8 cellular contexts compared by ENCODE assay signal in the genomic region with DNA sequence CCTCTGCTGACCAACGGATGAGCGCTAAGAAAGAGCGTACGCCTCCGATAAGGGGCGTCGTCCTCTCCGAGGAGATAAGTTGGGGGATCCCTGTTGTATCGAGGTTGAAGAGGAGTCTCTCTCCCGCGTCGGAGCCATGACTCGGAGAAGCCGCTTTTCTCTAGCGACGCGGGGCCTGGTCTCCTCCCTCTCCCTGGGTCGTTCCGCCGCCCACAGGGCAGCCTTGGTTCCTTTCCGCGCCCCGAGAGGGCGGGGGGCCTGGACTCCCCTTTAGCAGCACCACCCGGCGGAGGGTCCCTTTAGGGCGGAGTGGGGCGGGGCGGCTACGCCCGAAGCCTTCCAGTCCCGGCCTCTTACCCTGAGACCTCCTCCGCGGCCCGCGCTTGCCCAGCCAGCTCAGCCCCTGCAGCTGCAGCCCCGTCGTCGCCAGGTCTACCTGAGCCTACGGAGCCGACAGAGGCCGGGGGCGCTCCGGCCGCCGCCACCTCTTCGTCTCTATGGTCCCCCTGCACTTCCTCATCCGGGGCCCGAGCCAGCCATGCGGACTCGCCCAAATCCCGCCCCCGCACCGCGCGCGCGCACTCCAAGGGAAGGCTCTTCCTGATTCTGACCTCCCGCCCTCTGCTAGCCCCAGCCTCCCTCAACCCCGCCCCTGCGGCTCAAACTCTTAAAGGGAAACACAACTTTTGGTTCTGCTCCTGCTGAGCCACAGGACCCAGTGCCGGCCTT. TPM values are rescaled to one million over a fixed set of nuclear protein-coding genes. Genes with fewer than 3 reads are reported as not detected.
A peak's percentile ranks its signal among the peaks of the same experiment; 100 is the strongest.
DNase-seq lines count a peak whose midpoint lies in the region; ATAC-seq, FAIRE-seq and TF ChIP-seq lines count a peak whose summit lies in the region.

A gene (minus strand): TSS at position 497 of the 729 bp plus-strand sequence. CDS start 11,272 bp downstream, outside the sequence.

- peaks cover 36% of the 10 kb centered on the region for H3K79me2 ChIP-seq in HepG2 (ENCODE audit: insufficient read depth, low read length)

- TF ChIP-seq POLR2A in HepG2 (IDR thresholded peaks at IDR 0.05; ENCODE audit: insufficient read depth in 1 of 2, low read depth in 2 of 2, low read length in 2 of 2): peak; percentile 85 to 89

- in situ Hi-C loops in HepG2 (cut with HindIII; ENCODE audit: extremely low pct_ligation_motif_present, low pct_unique_long_range_greater_than_20kb): loop anchor here (10.0 kb wide), 1 partner anchor 195 kb away; a partner anchor contains a TSS

- peak within 1 kb of the TSS; percentile 94 for H3K4me3 ChIP-seq in CD4-positive, CD25-positive, alpha-beta regulatory T cell (ENCODE audit: low read depth, low read length)
- H3K4me3 ChIP-seq in HepG2 (replicated peaks in 1 of 3; ENCODE audit: insufficient read depth in 1 of 3, low read depth in 2 of 3, low read length in 3 of 3): peak within 1 kb of the TSS; percentile 79 to 96 (median 89)

- ATAC-seq in CD4-positive, CD25-positive, alpha-beta regulatory T cell (ENCODE audit: low read depth in 2 of 2): peak; percentile 71 to 72
- ATAC-seq in GM19452 (IDR thresholded peaks at IDR 0.05; ENCODE audit: unreplicated experiment) (peak; percentile 60), HepG2 (peak; percentile 83)

- H2AFZ ChIP-seq in HepG2 (ENCODE audit: low read length): peak within 1 kb of the TSS; percentile 81

- no peaks in the 10 kb centered on the region for H3K9me3 ChIP-seq in CD4-positive, CD25-positive, alpha-beta regulatory T cell (ENCODE audit: control insufficient read depth in 2 of 2, low read length in 2 of 2)
- no peaks in the 10 kb centered on the region for H3K9me3 ChIP-seq in HepG2 (ENCODE audit: low read length)

- peak within 1 kb of the TSS; percentile 95 to 98 (median 98) for H3K4me3 Mint-ChIP-seq in CD4-positive, CD25-positive, alpha-beta regulatory T cell
- peak within 1 kb of the TSS; percentile 80 for H3K4me3 Mint-ChIP-seq in activated CD4-positive, alpha-beta memory T cell treated with anti-CD3 and anti-CD28 coated beads for 36 hours

- no peaks in the 10 kb centered on the region for H3K9me3 Mint-ChIP-seq in CD4-positive, CD25-positive, alpha-beta regulatory T cell
- no peaks in the 10 kb centered on the region for H3K9me3 Mint-ChIP-seq in activated CD4-positive, alpha-beta memory T cell treated with anti-CD3 and anti-CD28 coated beads for 36 hours

- peak within 1 kb of the TSS; percentile 98 for H3K9ac ChIP-seq in HepG2 (ENCODE audit: insufficient read depth, low read depth, low read length)

- FAIRE-seq in HepG2 (lab: Jason Lieb, UNC): peak; percentile 67

- H3K36me3 Mint-ChIP-seq in CD4-positive, CD25-positive, alpha-beta regulatory T cell: peaks cover 4% of the 10 kb centered on the region
- H3K36me3 Mint-ChIP-seq in activated CD4-positive, alpha-beta memory T cell treated with anti-CD3 and anti-CD28 coated beads for 36 hours: peaks cover 10% of the 10 kb centered on the region

- TF ChIP-seq EP300 in HepG2 (IDR thresholded peaks at IDR 0.05; ENCODE audit: low read depth in 2 of 2, low read length in 2 of 2): peak; percentile 31 to 92; a peak in 3 of 4 replicates
- TF ChIP-seq EP300 in HepG2 (CRISPR knock-in tag; IDR thresholded peaks at IDR 0.05; ENCODE audit: borderline replicate concordance): peak; percentile 44

- H3K4me2 ChIP-seq in HepG2 (ENCODE audit: low read depth, low read length): peak within 1 kb of the TSS; percentile 95

- intact Hi-C loops in activated CD4-positive, alpha-beta memory T cell treated with anti-CD3 and anti-CD28 coated beads for 36 hours (cut with micrococcal nuclease): loop anchor here (1.0 to 5.0 kb wide), 5 partner anchors 72 to 728 kb away; a partner anchor contains a TSS
- intact Hi-C loops in HepG2 (cut with micrococcal nuclease; ENCODE audit: unreplicated experiment): loop anchor here (5.0 kb wide), 1 partner anchor 87 kb away; a partner anchor contains a TSS

- H3K27me3 Mint-ChIP-seq in CD4-positive, CD25-positive, alpha-beta regulatory T cell: peaks cover 7% of the 10 kb centered on the region
- H3K27me3 Mint-ChIP-seq in activated CD4-positive, alpha-beta memory T cell treated with anti-CD3 and anti-CD28 coated beads for 36 hours: no peaks in the 10 kb centered on the region

- H4K20me1 ChIP-seq in HepG2 (ENCODE audit: insufficient read depth, low read length): no peaks in the 10 kb centered on the region

- no TSS peak for BruUV-seq in HepG2 (replicated peaks; lab: Mats Ljungman, UMichigan)

- peak within 1 kb of the TSS; percentile 88 to 94 (median 92) for H3K27ac Mint-ChIP-seq in CD4-positive, CD25-positive, alpha-beta regulatory T cell
- H3K27ac Mint-ChIP-seq in activated CD4-positive, alpha-beta memory T cell treated with anti-CD3 and anti-CD28 coated beads for 36 hours: peak within 1 kb of the TSS; percentile 70

- TF ChIP-seq CTCF in HepG2 (CRISPR knock-in tag; IDR thresholded peaks at IDR 0.05): peak; percentile 31; the same call in 1 of the 2 replicates

- peak within 1 kb of the TSS; percentile 88 for H3K27ac ChIP-seq in CD4-positive, CD25-positive, alpha-beta regulatory T cell (ENCODE audit: insufficient read depth, low read length, poor library complexity, severe bottlenecking)
- H3K27ac ChIP-seq in HepG2 (ENCODE audit: extremely low read length, insufficient read depth, low read length): peak within 1 kb of the TSS; percentile 93

- 0% methylated on average over 10 of the region's 62 CpGs for WGBS in HepG2 (ENCODE audit: low lambda C conversion rate)

- TF ChIP-seq RAD21 in HepG2 (CRISPR knock-in tag; IDR thresholded peaks at IDR 0.05): peak; percentile 69

- no peaks in the 10 kb centered on the region for H3K27me3 ChIP-seq in CD4-positive, CD25-positive, alpha-beta regulatory T cell (ENCODE audit: control insufficient read depth, insufficient read depth, low read length)
- peaks cover 0 to 6% of the 10 kb centered on the region in 2 experiments; a peak in 1 of 5 replicates for H3K27me3 ChIP-seq in HepG2 (ENCODE audit: control insufficient read depth in 1 of 2, insufficient read depth in 2 of 2, low read length in 2 of 2)

- POLR2A ChIA-PET in activated CD4-positive, alpha-beta memory T cell treated with anti-CD3 and anti-CD28 coated beads for 36 hours (lab: Charles Lee): interaction anchor here (2.2 kb wide), 1 partner anchor 88 kb away, joined by 6 read pairs; a partner anchor contains a TSS
- POLR2A ChIA-PET in HepG2 (lab: Yijun Ruan, JAX): interaction anchor here (0.6 to 1.9 kb wide), 2 partner anchors 23 to 88 kb away, joined by 3 to 8 read pairs; a partner anchor contains a TSS

- CTCF ChIA-PET in activated CD4-positive, alpha-beta memory T cell treated with anti-CD3 and anti-CD28 coated beads for 36 hours (lab: Charles Lee): interaction anchor here (1.2 kb wide), 1 partner anchor 84 kb away, joined by 7 read pairs; no protein-coding TSS in a partner anchor
- CTCF ChIA-PET in HepG2 (lab: Yijun Ruan, JAX; ENCODE audit: low intra/inter-chr PET ratio, low total read pairs): no interaction called here

- H3K4me1 ChIP-seq in CD4-positive, CD25-positive, alpha-beta regulatory T cell (ENCODE audit: control insufficient read depth, insufficient read depth, low read length, poor library complexity, severe bottlenecking): peaks cover 48% of the 10 kb centered on the region
- peaks cover 41% of the 10 kb centered on the region for H3K4me1 ChIP-seq in HepG2 (ENCODE audit: insufficient read depth, low read length)

- H3K4me1 Mint-ChIP-seq in CD4-positive, CD25-positive, alpha-beta regulatory T cell: peaks cover 35 to 68% (median 52%) of the 10 kb centered on the region in 4 donors
- H3K4me1 Mint-ChIP-seq in activated CD4-positive, alpha-beta memory T cell treated with anti-CD3 and anti-CD28 coated beads for 36 hours (ENCODE audit: low read depth): peaks cover 50% of the 10 kb centered on the region

- no peaks in the 10 kb centered on the region for H3K36me3 ChIP-seq in CD4-positive, CD25-positive, alpha-beta regulatory T cell (ENCODE audit: control insufficient read depth, insufficient read depth, low read length)
- H3K36me3 ChIP-seq in HepG2 (replicated peaks in 1 of 2; ENCODE audit: control insufficient read depth in 1 of 2, insufficient read depth in 2 of 2, low read length in 2 of 2): no peaks in the 10 kb centered on the region

- peak; percentile 98 for DNase-seq in CD4-positive, CD25-positive, alpha-beta regulatory T cell
- DNase-seq in HK-2 (ENCODE audit: unreplicated experiment) (peak; percentile 97), NCI-H82 treated with DMSO at 0.1 percent for 48 hours (lab: John Stamatoyannopoulos, UW; ENCODE audit: unreplicated experiment) (peak; percentile 81), dermis microvascular lymphatic vessel endothelial cell (ENCODE audit: low read depth in 2 of 2) (peak; percentile 75 to 94), HepG2 (ENCODE audit: low spot score) (peak; percentile 91)
- DNase-seq in activated CD4-positive, alpha-beta memory T cell treated with anti-CD3 and anti-CD28 coated beads for 36 hours: peak; percentile 99
- DNase-seq in stimulated activated CD4-positive, alpha-beta T cell treated with anti-CD3 and anti-CD28 coated beads, Interleukin-2, amount 100 ng/mL, for 48 hours: peak; percentile 100

RNA-seq across cellular contexts. Expression of the gene that starts here (rescaled TPM):
- 48.1 TPM for total RNA-seq in CD4-positive, CD25-positive, alpha-beta regulatory T cell
- polyA plus RNA-seq in CD4-positive, CD25-positive, alpha-beta regulatory T cell: 10 to 100 TPM; 12.0 to 34.2 (median 21.0) TPM
- 10 to 100 TPM; 41.3 to 45.2 TPM for total RNA-seq in activated CD4-positive, alpha-beta memory T cell treated with anti-CD3 and anti-CD28 coated beads for 36 hours
- total RNA-seq in dermis microvascular lymphatic vessel endothelial cell (15.3 and 17.4 TPM in 2 replicates), HepG2 (2016; rRNA removed; fragmentation: Illumina TruSeq; extraction: Trizol) (16.5 and 36.4 TPM in 2 replicates)
- 14.4 and 17.4 TPM in 2 replicates for total RNA-seq in HepG2 (2016; cell fraction: cytosol; rRNA removed; fragmentation: Illumina TruSeq; extraction: Trizol; ENCODE audit: low read depth)
- total RNA-seq in HepG2 (2016; cell fraction: insoluble cytoplasmic fraction; rRNA removed; fragmentation: Illumina TruSeq; extraction: Trizol): 16.0 and 31.1 TPM in 2 replicates
- total RNA-seq in HepG2 (2016; cell fraction: membrane; rRNA removed; fragmentation: Illumina TruSeq; extraction: Trizol): 8.9 and 11.9 TPM in 2 replicates
- 14.1 and 14.4 TPM in 2 replicates for total RNA-seq in HepG2 (2016; cell fraction: nucleus; rRNA removed; fragmentation: Illumina TruSeq; extraction: Trizol)
- 6.5 and 6.6 TPM in 2 replicates for polyA plus RNA-seq in HepG2 (2011; rRNA removed)
- 4.1 and 5.1 TPM in 2 replicates for polyA plus RNA-seq in HepG2 (2011; cell fraction: cytosol; rRNA removed)
- 9.2 and 10.6 TPM in 2 replicates for polyA plus RNA-seq in HepG2 (2011; cell fraction: nucleus; rRNA removed)
- 6.4 and 6.7 TPM in 2 replicates for polyA plus RNA-seq in HepG2 (2012)
- polyA plus RNA-seq in HepG2 (2016; cell fraction: cytosol; fragmentation: Illumina TruSeq; extraction: Trizol; ENCODE audit: low read depth): 0.40 and 0.53 TPM in 2 replicates
- 11.8 TPM in 2 replicates for polyA plus RNA-seq in HepG2 (2016; cell fraction: insoluble cytoplasmic fraction; fragmentation: Illumina TruSeq; extraction: Trizol; ENCODE audit: low read depth)
- polyA plus RNA-seq in HepG2 (2016; cell fraction: membrane; fragmentation: Illumina TruSeq; extraction: Trizol; ENCODE audit: low read depth): 1.5 and 1.7 TPM in 2 replicates
- 13.9 and 15.8 TPM in 2 replicates for polyA plus RNA-seq in HepG2 (2016; cell fraction: nucleus; fragmentation: Illumina TruSeq; extraction: Trizol; ENCODE audit: insufficient read depth, low read depth)
- 59.8 and 84.2 TPM in 2 replicates for polyA minus RNA-seq in HepG2 (2011; rRNA and poly(A)+ RNA removed; ENCODE audit: low replicate concordance)
- 20.2 and 21.5 TPM in 2 replicates for polyA minus RNA-seq in HepG2 (2011; cell fraction: cytosol; rRNA and poly(A)+ RNA removed)
- 31.7 and 33.8 TPM in 2 replicates for polyA minus RNA-seq in HepG2 (2011; cell fraction: nucleus; rRNA and poly(A)+ RNA removed)

Comparison
In these comparisons a context has a peak if more than half of its experiments do, and no peak if none do; other contexts are left out.
1. Peak in every context shown above with its lines: DNase-seq, ATAC-seq, H3K4me3 ChIP-seq and H3K27ac ChIP-seq.